ENCODE assay signal across 12 cellular contexts in the genomic region with DNA sequence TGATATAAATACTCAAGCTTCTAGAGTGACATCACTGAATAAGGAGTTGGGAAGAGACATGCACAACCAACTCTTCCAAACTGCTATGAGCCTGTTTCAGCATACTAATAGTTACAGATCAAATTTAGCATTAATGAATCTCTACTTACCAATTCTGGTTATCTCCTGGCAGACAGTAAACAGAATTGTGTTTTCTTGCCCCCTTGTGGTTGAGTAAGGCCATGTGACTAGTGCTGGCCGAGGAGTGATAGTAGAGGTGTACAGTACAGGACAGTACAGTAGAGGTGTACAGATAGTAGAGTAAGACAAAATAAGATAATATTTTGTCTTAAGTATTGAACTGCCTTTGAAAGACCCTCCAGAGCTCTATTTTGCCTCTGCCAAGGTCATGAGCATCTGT.
A peak's percentile ranks its signal among the peaks of the same experiment; 100 is the strongest.
DNase-seq lines count a peak whose midpoint lies in the region; ATAC-seq, FAIRE-seq and TF ChIP-seq lines count a peak whose summit lies in the region.
"Had no signal": no experiment of that assay in that cellular context is flagged by ENCODE, and none has a peak within 500 bp of the region (broad histone marks: within the 10 kb centered on the region; RNA-seq: fewer than 3 reads in every experiment).

No MANE protein-coding gene starts in this region.

- peak; percentile 59 for DNase-seq in DMS53 treated with DMSO at 0.1 percent for 48 hours (lab: John Stamatoyannopoulos, UW; ENCODE audit: unreplicated experiment)
- DNase-seq in SK-N-DZ (ENCODE audit: low spot score) = peak; percentile 33
- no peak for DNase-seq in kidney
- no peak for DNase-seq in coronary artery (ENCODE audit: low spot score)
- DNase-seq in stimulated activated CD4-positive, alpha-beta T cell treated with anti-CD3 and anti-CD28 coated beads, Interleukin-12 subunit alpha, Interleukin-12 subunit beta, amount 100 ng/mL, for 4 hours = no peak
- DNase-seq in activated CD8-positive, alpha-beta memory T cell treated with anti-CD3 and anti-CD28 coated beads for 24 hours = no peak
- no peak for DNase-seq in H54 (ENCODE audit: insufficient read length, low spot score)
- DNase-seq: activated CD4-positive, alpha-beta T cell treated with anti-CD3 and anti-CD28 coated beads, Interleukin-2, amount 50 U/mL, for 1 hour; NCI-H2107 had no signal

- H3K27ac ChIP-seq in kidney (ENCODE audit: low read depth in 2 of 2, low read length in 2 of 2) (no peak overlapping the region), coronary artery (no peak overlapping the region)

- ATAC-seq in HG02610 (IDR thresholded peaks at IDR 0.05; ENCODE audit: unreplicated experiment) = peak; percentile 85
- ATAC-seq: left lobe of liver had no signal

- intact Hi-C loops in kidney (cut with DNase I) = no loop called here

- no peak overlapping the region for H3K9ac ChIP-seq in kidney (ENCODE audit: low read length in 2 of 2)

- H3K36me3 ChIP-seq in kidney (ENCODE audit: control insufficient read depth in 1 of 2, insufficient read depth in 2 of 2, low read length in 2 of 2) = no peaks in the 10 kb centered on the region

- no peak overlapping the region for H3K4me3 ChIP-seq in kidney (ENCODE audit: low read length in 2 of 2)
- H3K4me3 ChIP-seq in coronary artery = no peak overlapping the region

- FAIRE-seq in kidney (lab: Jason Lieb, UNC) = no peak
- FAIRE-seq in H54 (lab: Jason Lieb, UNC) = no peak
- FAIRE-seq: colon had no signal

- TF ChIP-seq POLR2A in H54 (IDR thresholded peaks at IDR 0.05; ENCODE audit: low read depth, low read length) = no peak

- H3K4me1 ChIP-seq in kidney (ENCODE audit: control insufficient read depth in 1 of 2, insufficient read depth in 1 of 2, low read depth in 1 of 2, low read length in 2 of 2) = no peaks in the 10 kb centered on the region

- no peaks in the 10 kb centered on the region for H3K9me3 ChIP-seq in kidney (ENCODE audit: control insufficient read depth in 1 of 2, low read length in 2 of 2)

- TF ChIP-seq CTCF in kidney (IDR thresholded peaks at IDR 0.05; ENCODE audit: borderline replicate concordance, extremely low read depth, insufficient read depth) (peak; percentile 42), coronary artery (IDR thresholded peaks at IDR 0.05) (no peak)

Comparison
In these comparisons a context has a peak if more than half of its experiments do, and no peak if none do; other contexts are left out.
1. DNase-seq: peak in DMS53 treated with DMSO at 0.1 percent for 48 hours (single experiment) and SK-N-DZ (single experiment); none in kidney (single experiment), coronary artery (single experiment), stimulated activated CD4-positive, alpha-beta T cell treated with anti-CD3 and anti-CD28 coated beads, Interleukin-12 subunit alpha, Interleukin-12 subunit beta, amount 100 ng/mL, for 4 hours (single experiment), activated CD8-positive, alpha-beta memory T cell treated with anti-CD3 and anti-CD28 coated beads for 24 hours (single experiment) and H54 (single experiment).